14 cellular contexts compared by ENCODE assay signal in the genomic region with DNA sequence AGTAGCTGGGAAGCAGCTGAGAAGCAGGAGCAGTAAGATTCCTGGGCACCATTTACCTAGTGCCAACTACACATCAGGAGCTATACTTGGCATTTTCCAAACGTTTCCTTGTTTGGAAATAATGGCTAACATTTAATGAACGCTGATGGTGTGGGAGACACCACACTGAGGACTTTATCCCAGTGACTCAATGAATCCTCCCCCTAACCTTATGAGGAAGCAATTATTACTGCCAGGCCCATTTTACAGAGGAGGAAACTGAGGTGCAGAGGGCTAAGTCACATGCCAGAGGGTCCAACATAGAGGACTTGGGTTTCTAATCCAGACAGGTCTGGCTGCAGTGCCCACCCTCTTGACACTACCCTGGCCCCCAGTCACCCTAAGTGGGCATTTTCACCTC. TPM values are rescaled to one million over a fixed set of nuclear protein-coding genes. Genes with fewer than 3 reads are reported as not detected.
A peak's percentile ranks its signal among the peaks of the same experiment; 100 is the strongest.
DNase-seq lines count a peak whose midpoint lies in the region; FAIRE-seq and TF ChIP-seq lines count a peak whose summit lies in the region.
"Had no signal": no experiment of that assay in that cellular context is flagged by ENCODE, and none has a peak within 500 bp of the region (broad histone marks: within the 10 kb centered on the region; RNA-seq: fewer than 3 reads in every experiment).

No MANE protein-coding gene starts in this region.

- H3K4me3 Mint-ChIP-seq in Calu3 (ENCODE audit: low read depth, unreplicated experiment), result no peak overlapping the region

- no peak for TF ChIP-seq POLR2A in GM12892 (IDR thresholded peaks at IDR 0.05; ENCODE audit: low read depth, low read length)

- peaks cover 31% of the 10 kb centered on the region for H3K4me1 Mint-ChIP-seq in Calu3 (ENCODE audit: low read depth, unreplicated experiment)

- FAIRE-seq in kidney (lab: Jason Lieb, UNC), result no peak
- no peak for FAIRE-seq in GM12892 (lab: Jason Lieb, UNC)

- no peaks in the 10 kb centered on the region for H3K9me3 Mint-ChIP-seq in Calu3 (ENCODE audit: low read depth, unreplicated experiment)

- intact Hi-C loops in Calu3 (cut with micrococcal nuclease; ENCODE audit: unreplicated experiment), result no loop called here
- intact Hi-C loops in kidney (cut with DNase I), result no loop called here

- H3K9ac ChIP-seq in kidney (ENCODE audit: low read length in 2 of 2), result no peak overlapping the region

- H3K4me3 ChIP-seq in SJCRH30, result no peak overlapping the region
- H3K4me3 ChIP-seq in kidney (ENCODE audit: low read length in 2 of 2), result no peak overlapping the region
- H3K4me3 ChIP-seq: body of pancreas, lung had no signal

- H3K4me1 ChIP-seq in SJCRH30 (peaks cover 14% of the 10 kb centered on the region), kidney (ENCODE audit: control insufficient read depth in 1 of 2, insufficient read depth in 1 of 2, low read depth in 1 of 2, low read length in 2 of 2) (no peaks in the 10 kb centered on the region)
- H3K4me1 ChIP-seq: body of pancreas had no signal

- CTCF ChIA-PET in Calu3 (lab: Charles Lee), result interaction anchor here (0.8 to 1.6 kb wide), 6 partner anchors 9 to 47 kb away, joined by 3 to 5 read pairs (median 4); no protein-coding TSS in a partner anchor

- TF ChIP-seq CTCF in Calu3 (IDR thresholded peaks at IDR 0.05; ENCODE audit: unreplicated experiment) (no peak), kidney (IDR thresholded peaks at IDR 0.05; ENCODE audit: borderline replicate concordance, extremely low read depth, insufficient read depth) (no peak)

- H3K27ac Mint-ChIP-seq in Calu3 (ENCODE audit: unreplicated experiment), result peak overlapping the region; percentile 5

- H3K27ac ChIP-seq in SJCRH30 (peak overlapping the region; percentile 46), kidney (ENCODE audit: low read depth in 2 of 2, low read length in 2 of 2) (peak overlapping the region; percentile 4 to 17)
- H3K27ac ChIP-seq: body of pancreas had no signal

- no peaks in the 10 kb centered on the region for H3K36me3 ChIP-seq in SJCRH30
- no peaks in the 10 kb centered on the region for H3K36me3 ChIP-seq in kidney (ENCODE audit: control insufficient read depth in 1 of 2, insufficient read depth in 2 of 2, low read length in 2 of 2)

- H3K9me3 ChIP-seq in SJCRH30 (replicated peaks) (no peaks in the 10 kb centered on the region), kidney (ENCODE audit: control insufficient read depth in 1 of 2, low read length in 2 of 2) (no peaks in the 10 kb centered on the region)
- H3K9me3 ChIP-seq: body of pancreas had no signal

- H3K27me3 Mint-ChIP-seq in Calu3 (ENCODE audit: unreplicated experiment), result no peaks in the 10 kb centered on the region

- peaks cover 6% of the 10 kb centered on the region for H3K36me3 Mint-ChIP-seq in Calu3 (ENCODE audit: insufficient read depth, unreplicated experiment)

- no TSS peak for BruUV-seq in Calu3 (replicated peaks; lab: Mats Ljungman, UMichigan)

- DNase-seq in Calu3, result no peak
- DNase-seq in SJCRH30, result no peak
- no peak for DNase-seq in kidney
- DNase-seq in renal cortical epithelial cell (ENCODE audit: low read depth), result peak; percentile 39
- DNase-seq in activated CD8-positive, alpha-beta memory T cell treated with anti-CD3 and anti-CD28 coated beads, Interleukin-2, amount 50 U/mL, for 4 hours, result no peak
- no peak for DNase-seq in NCI-H1105 treated with DMSO at 0.1 percent for 48 hours (lab: John Stamatoyannopoulos, UW)
- DNase-seq in GM12892 (ENCODE audit: insufficient read length), result no peak
- no peak for DNase-seq in activated gamma-delta T cell (lab: John Stamatoyannopoulos, UW)
- DNase-seq: effector CD8-positive, alpha-beta T cell; glutamatergic neuron; NCI-H510A treated with DMSO at 0.1 percent for 48 hours; occipital lobe had no signal

- H3K27me3 ChIP-seq in SJCRH30, result no peaks in the 10 kb centered on the region
- H3K27me3 ChIP-seq: body of pancreas had no signal

RNA-seq across cellular contexts. Expression of a gene that starts 6.1 kb away (rescaled TPM):
- total RNA-seq in Calu3 (2022) (0.26 and 0.29 TPM in 2 replicates), kidney (24.1 TPM), renal cortical epithelial cell (0.52 and 7.1 TPM in 2 replicates)
- total RNA-seq in SJCRH30 (2014; rRNA removed; shearing (Covaris generic)), result 0.28 and 0.56 TPM in 2 replicates
- polyA plus RNA-seq in kidney (ENCODE audit: insufficient read depth, low read depth, low replicate concordance), result 3.1 TPM
- polyA plus RNA-seq in GM12892 (2012; ENCODE audit: missing spikeins), result not detected
